26 cellular contexts compared by ENCODE assay signal in the genomic region with DNA sequence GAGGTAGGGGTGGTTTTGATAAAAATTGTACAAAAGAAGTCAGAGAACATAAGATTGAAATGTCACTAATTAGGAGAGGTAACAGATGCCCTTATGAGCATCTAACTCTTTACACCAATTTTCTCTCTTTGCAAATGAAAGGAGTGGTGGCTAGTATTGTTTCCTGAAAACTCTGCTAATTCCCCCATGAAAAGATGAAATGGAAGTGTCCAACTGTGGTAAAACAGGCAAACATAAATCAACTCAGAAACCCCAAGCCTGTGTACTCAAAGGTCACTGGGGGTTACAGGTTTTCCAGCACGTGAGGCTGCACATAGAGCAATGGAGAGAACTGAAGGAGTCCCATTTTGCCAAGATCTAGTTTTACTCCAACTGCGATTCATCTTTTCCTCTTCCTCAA.
DNase-seq lines count a peak whose midpoint lies in the region; TF ChIP-seq lines count a peak whose summit lies in the region.
"Had no signal": no experiment of that assay in that cellular context is flagged by ENCODE, and none has a peak within 500 bp of the region (broad histone marks: within the 10 kb centered on the region; RNA-seq: fewer than 3 reads in every experiment).

No MANE protein-coding gene starts in this region.

- DNase-seq in HEK293T (ENCODE audit: extremely low spot score) (peak; percentile 28), NCI-H1417 (lab: John Stamatoyannopoulos, UW) (peak in 2 of 3 experiments; percentile 54 to 85), left kidney (ENCODE audit: low read depth, low spot score) (peak; percentile 78), retina (peak; percentile 41), GF-D8 (lab: John Stamatoyannopoulos, UW) (no peak), NCI-H82 (lab: John Stamatoyannopoulos, UW) (no peak), prostate gland (ENCODE audit: low spot score) (no peak)
- DNase-seq: activated CD4-positive, alpha-beta T cell treated with anti-CD3 and anti-CD28 coated beads, Interleukin-2, amount 50 U/mL, for 4 hours; activated naive CD8-positive, alpha-beta T cell treated with anti-CD3 and anti-CD28 coated beads, Interleukin-2, amount 50 U/mL, for 24 hours; activated T-cell treated with anti-CD3 and anti-CD28 coated beads, Interleukin-2, amount 50 U/mL, for 48 hours; BE2C; CD8-positive, alpha-beta T cell; central memory CD4-positive, alpha-beta T cell; endodermal cell; head of caudate nucleus; left ventricle myocardium superior; mesendoderm; MM.1S; NCI-H1694; NCI-H510A treated with DMSO at 0.1 percent for 48 hours; NK-92 treated with Interleukin-12 subunit alpha and Interleukin-12 subunit beta, amount 100 ng/mL, for 24 hours; Right ventricle myocardium superior; stimulated activated naive CD4-positive, alpha-beta T cell treated with Interleukin-2 at 50 U/mL for 16 hours had no signal

- no peaks in the 10 kb centered on the region for H3K27me3 ChIP-seq in prostate gland (replicated peaks; ENCODE audit: insufficient read depth)
- H3K27me3 ChIP-seq: BE2C had no signal

- no peak overlapping the region for H3K4me3 ChIP-seq in prostate gland
- H3K4me3 ChIP-seq: smooth muscle cell had no signal

- 67% methylated on average over 2 of the region's 2 CpGs for WGBS in prostate gland

- TF ChIP-seq POLR2A in prostate gland (IDR thresholded peaks at IDR 0.05), result no peak

- H3K9me3 ChIP-seq in prostate gland, result no peaks in the 10 kb centered on the region
- H3K9me3 ChIP-seq: BE2C had no signal

- no peaks in the 10 kb centered on the region for H3K36me3 ChIP-seq in prostate gland
- H3K36me3 ChIP-seq: BE2C had no signal

- intact Hi-C loops in prostate gland (cut with DNase I), result no loop called here

- CTCF ChIA-PET in HEK293T (lab: Yijun Ruan, JAX), result interaction anchor here (1.2 kb wide), 1 partner anchor 133 kb away, joined by 5 read pairs; no protein-coding TSS in a partner anchor

- no peak for TF ChIP-seq CTCF in prostate gland (IDR thresholded peaks at IDR 0.05)

- H3K27ac ChIP-seq in prostate gland, result no peak overlapping the region
- H3K27ac ChIP-seq: HL-60, KMS-11 had no signal

- H3K4me1 ChIP-seq in prostate gland (replicated peaks), result no peaks in the 10 kb centered on the region

- POLR2A ChIA-PET in HEK293T (lab: Yijun Ruan, JAX), result interaction anchor here (1.7 to 1.8 kb wide), 2 partner anchors 10 to 133 kb away, joined by 6 to 18 read pairs; partner anchors contain the start of gene MEIS1

TF ChIP-seq in HEK293T, 16 proteins besides CTCF, POLR2A, EP300 and RAD21:
- TF ChIP-seq ZNF384 (IDR thresholded peaks at IDR 0.05), result no peak
- TF ChIP-seq LEF1 (IDR thresholded peaks at IDR 0.05; ENCODE audit: borderline replicate concordance), result no peak
- 0 out of 2 replicates have a peak, but pooled peaks have one; percentile 31 for TF ChIP-seq FOXM1 (IDR thresholded peaks at IDR 0.05; ENCODE audit: borderline replicate concordance)
- TF ChIP-seq NFRKB (IDR thresholded peaks at IDR 0.05), result no peak
- TF ChIP-seq ELF4 (IDR thresholded peaks at IDR 0.05), result no peak
- TF ChIP-seq, protein P1, sequence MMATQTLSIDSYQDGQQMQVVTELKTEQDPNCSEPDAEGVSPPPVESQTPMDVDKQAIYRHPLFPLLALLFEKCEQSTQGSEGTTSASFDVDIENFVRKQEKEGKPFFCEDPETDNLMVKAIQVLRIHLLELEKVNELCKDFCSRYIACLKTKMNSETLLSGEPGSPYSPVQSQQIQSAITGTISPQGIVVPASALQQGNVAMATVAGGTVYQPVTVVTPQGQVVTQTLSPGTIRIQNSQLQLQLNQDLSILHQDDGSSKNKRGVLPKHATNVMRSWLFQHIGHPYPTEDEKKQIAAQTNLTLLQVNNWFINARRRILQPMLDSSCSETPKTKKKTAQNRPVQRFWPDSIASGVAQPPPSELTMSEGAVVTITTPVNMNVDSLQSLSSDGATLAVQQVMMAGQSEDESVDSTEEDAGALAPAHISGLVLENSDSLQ (IDR thresholded peaks at IDR 0.05), result peak; percentile 84
- TF ChIP-seq SP1 (IDR thresholded peaks at IDR 0.05), result no peak
- no peak for TF ChIP-seq HDGF (IDR thresholded peaks at IDR 0.05; ENCODE audit: borderline replicate concordance)
- TF ChIP-seq FOXK2 (IDR thresholded peaks at IDR 0.05), result no peak
- TF ChIP-seq CTBP1 (IDR thresholded peaks at IDR 0.05; ENCODE audit: borderline replicate concordance), result no peak
- no peak for TF ChIP-seq SUZ12 (IDR thresholded peaks at IDR 0.05)
- no peak for TF ChIP-seq FOXA1 (IDR thresholded peaks at IDR 0.05)
- TF ChIP-seq L3MBTL2 (conservative IDR thresholded peaks at IDR 0.05), result no peak; the same call in 1 of the 2 replicates
- TF ChIP-seq BHLHE40 (IDR thresholded peaks at IDR 0.05; ENCODE audit: borderline replicate concordance), result peak; percentile 67
- no peak for TF ChIP-seq ARNT (IDR thresholded peaks at IDR 0.05)
- no peak for TF ChIP-seq TARDBP (IDR thresholded peaks at IDR 0.05)
TF ChIP-seq in HEK293T: peak in this region for 3.

Comparison
In these comparisons a context has a peak if more than half of its experiments do, and no peak if none do; other contexts are left out.
1. DNase-seq: peak in HEK293T (single experiment), NCI-H1417 (2 of 3), left kidney (single experiment) and retina (single experiment); none in GF-D8 (single experiment), NCI-H82 (single experiment) and prostate gland (single experiment).